ENCODE assay signal across 7 cellular contexts in genomic region chr7:604884-605531, GRCh38.
A peak's percentile ranks its signal among the peaks of the same experiment; 100 is the strongest.
DNase-seq lines count a peak whose midpoint lies in the region; ATAC-seq and TF ChIP-seq lines count a peak whose summit lies in the region.

No MANE protein-coding gene starts in this region.

- peaks cover 0 to 9% (median 4%) of the 10 kb centered on the region in 4 donors for H3K4me1 ChIP-seq in liver (ENCODE audit: control insufficient read depth in 4 of 4, insufficient read depth in 4 of 4, low read length in 3 of 4)
- peaks cover 3 to 43% (median 19%) of the 10 kb centered on the region in 4 donors for H3K4me1 ChIP-seq in stomach

- peaks cover 16% of the 10 kb centered on the region for H3K36me3 Mint-ChIP-seq in activated naive CD8-positive, alpha-beta T cell

- H3K27ac ChIP-seq in liver (ENCODE audit: low read depth in 1 of 2, low read length in 2 of 2) (peak overlapping the region; percentile 88 to 89), stomach (peak overlapping the region; percentile 64 to 87 (median 83))

- in situ Hi-C loops in KBM-7 (cut with MboI; ENCODE audit: low pct_unique_long_range_greater_than_20kb, low sequenced_read_pairs) = no loop called here

- H3K4me3 Mint-ChIP-seq in activated naive CD8-positive, alpha-beta T cell = peak overlapping the region; percentile 95

- intact Hi-C loops in stomach (cut with DNase I; ENCODE audit: low total_unique reads) = no loop called here

- no peak for TF ChIP-seq EP300 in stomach (IDR thresholded peaks at IDR 0.05)

- no peak for TF ChIP-seq POLR2A in stomach (IDR thresholded peaks at IDR 0.05)

- WGBS in liver = 82% methylated on average over 28 of the region's 28 CpGs
- 84 to 90% (median 87%) methylated on average over 27 to 28 of the region's 28 CpGs for WGBS in stomach, 5 donors

- H3K9ac ChIP-seq in liver (ENCODE audit: low read depth in 1 of 2, low read length in 2 of 2) = no peak overlapping the region

- peaks cover 73% of the 10 kb centered on the region for H3K4me1 Mint-ChIP-seq in activated naive CD8-positive, alpha-beta T cell (ENCODE audit: low read depth)

- H3K9me3 Mint-ChIP-seq in activated naive CD8-positive, alpha-beta T cell (ENCODE audit: low read depth) = no peaks in the 10 kb centered on the region

- ATAC-seq in HG03159 (IDR thresholded peaks at IDR 0.05; ENCODE audit: unreplicated experiment) = no peak
- ATAC-seq in HG03521 (IDR thresholded peaks at IDR 0.05; ENCODE audit: unreplicated experiment) = no peak

- H3K27me3 Mint-ChIP-seq in activated naive CD8-positive, alpha-beta T cell = no peaks in the 10 kb centered on the region

- peak; percentile 58 for DNase-seq in KBM-7
- no peak for DNase-seq in stomach
- no peak for DNase-seq in activated CD4-positive, CD25-positive, alpha-beta regulatory T cell treated with anti-CD3 and anti-CD28 coated beads, Interleukin-2, amount 50 U/mL, for 72 hours

- H3K4me3 ChIP-seq in liver (ENCODE audit: low read depth in 1 of 3, low read length in 3 of 3) = no peak overlapping the region
- H3K4me3 ChIP-seq in stomach = peak overlapping the region in 2 of 4 donors; percentile 1 to 25

- H3K9me3 ChIP-seq in liver (ENCODE audit: control insufficient read depth in 4 of 4, low read length in 3 of 4) (no peaks in the 10 kb centered on the region), stomach (no peaks in the 10 kb centered on the region)

- no peaks in the 10 kb centered on the region for H3K27me3 ChIP-seq in liver (ENCODE audit: control insufficient read depth in 4 of 4, insufficient read depth in 4 of 4, low read length in 3 of 4)
- H3K27me3 ChIP-seq in stomach = no peaks in the 10 kb centered on the region

- H3K36me3 ChIP-seq in liver (ENCODE audit: control insufficient read depth in 4 of 4, insufficient read depth in 3 of 4, low read depth in 1 of 4, low read length in 3 of 4) (peaks cover 0 to 2% (median 0%) of the 10 kb centered on the region in 4 donors), stomach (peaks cover 0 to 21% (median 12%) of the 10 kb centered on the region in 4 donors)

- no peak for TF ChIP-seq RAD21 in liver (IDR thresholded peaks at IDR 0.05)

- peak overlapping the region; percentile 100 for H3K27ac Mint-ChIP-seq in activated naive CD8-positive, alpha-beta T cell

- TF ChIP-seq CTCF in liver (IDR thresholded peaks at IDR 0.05; ENCODE audit: low read depth, low read length, missing input control) (no peak), stomach (IDR thresholded peaks at IDR 0.05) (no peak)

TF ChIP-seq in liver, 16 proteins besides CTCF, POLR2A, EP300 and RAD21:
- TF ChIP-seq SP1 (IDR thresholded peaks at IDR 0.05) (no peak), YY1 (IDR thresholded peaks at IDR 0.05) (no peak), ATF3 (IDR thresholded peaks at IDR 0.05) (no peak)
